ENCODE assay signal across 26 cellular contexts in the genomic region with DNA sequence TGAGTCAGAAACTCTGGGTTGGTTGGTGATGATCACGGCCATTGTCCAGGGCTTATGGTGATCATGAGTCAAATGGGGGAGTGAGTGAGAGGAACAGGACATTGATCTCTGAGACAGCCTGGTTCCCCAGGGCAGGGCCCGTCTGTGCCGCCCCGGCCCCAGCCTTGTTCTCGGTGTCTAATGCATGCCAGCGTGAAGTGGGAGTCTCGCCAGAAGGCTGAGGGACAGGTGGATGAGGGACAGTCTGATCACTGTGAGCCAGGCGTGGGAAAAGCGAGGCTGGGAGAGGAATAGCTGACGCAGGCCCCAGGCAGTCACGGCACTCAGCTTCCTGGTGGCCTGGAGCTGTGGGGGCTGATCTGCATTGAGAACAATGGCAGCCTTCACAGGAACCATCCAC.
DNase-seq lines count a peak whose midpoint lies in the region; ATAC-seq and TF ChIP-seq lines count a peak whose summit lies in the region.
"Had no signal": no experiment of that assay in that cellular context is flagged by ENCODE, and none has a peak within 500 bp of the region (broad histone marks: within the 10 kb centered on the region; RNA-seq: fewer than 3 reads in every experiment).

No MANE protein-coding gene starts in this region.

- no peak overlapping the region for H3K27ac Mint-ChIP-seq in endodermal cell
- H3K27ac Mint-ChIP-seq in activated T-cell treated with anti-CD3 and anti-CD28 coated beads, Interleukin-2, amount 50 U/mL, for 72 hours, result no peak overlapping the region
- H3K27ac Mint-ChIP-seq: activated naive CD8-positive, alpha-beta T cell; B cell; naive thymus-derived CD4-positive, alpha-beta T cell had no signal

- DNase-seq in AG20443 (ENCODE audit: low spot score) (peak; percentile 7), H7 (peak; percentile 62), endodermal cell (peak; percentile 41), psoas muscle (no peak)
- no peak for DNase-seq in effector CD4-positive, alpha-beta T cell
- DNase-seq in NK-92 treated with Interleukin-12 subunit alpha and Interleukin-12 subunit beta, amount 100 ng/mL, for 24 hours (lab: John Stamatoyannopoulos, UW), result no peak
- no peak for DNase-seq in activated T-cell treated with anti-CD3 and anti-CD28 coated beads, Interleukin-2, amount 50 U/mL, for 72 hours
- DNase-seq: activated CD4-positive, alpha-beta T cell treated with anti-CD3 and anti-CD28 coated beads, Interleukin-2, amount 50 U/mL, for 4 hours; foreskin fibroblast; HCEC 1CT; KG1; kidney; MG63; NCI-H1417; NCI-H2081 treated with DMSO at 0.1 percent for 48 hours; NCI-H226; NCI-H526 treated with DMSO at 0.1 percent for 48 hours; PC-3; small intestine; thyroid gland had no signal

- intact Hi-C loops in psoas muscle (cut with DNase I), result no loop called here

- H3K4me1 ChIP-seq in endodermal cell (ENCODE audit: control insufficient read depth, insufficient read depth, low read length) (no peaks in the 10 kb centered on the region), psoas muscle (no peaks in the 10 kb centered on the region)
- H3K4me1 ChIP-seq: breast epithelium, esophagus muscularis mucosa, thyroid gland had no signal

- peak overlapping the region; percentile 36 for H3K27ac ChIP-seq in endodermal cell (ENCODE audit: low read depth, low read length)
- H3K27ac ChIP-seq in psoas muscle, result no peak overlapping the region
- H3K27ac ChIP-seq: breast epithelium, esophagus muscularis mucosa, thyroid gland had no signal

- no peaks in the 10 kb centered on the region for H3K36me3 Mint-ChIP-seq in endodermal cell (ENCODE audit: low read depth)
- H3K36me3 Mint-ChIP-seq in activated T-cell treated with anti-CD3 and anti-CD28 coated beads, Interleukin-2, amount 50 U/mL, for 72 hours (ENCODE audit: insufficient read depth in 2 of 2), result no peaks in the 10 kb centered on the region
- H3K36me3 Mint-ChIP-seq: activated naive CD8-positive, alpha-beta T cell had no signal

- H3K36me3 ChIP-seq in H7 (replicated peaks; ENCODE audit: control insufficient read depth, insufficient read depth, low read length), result no peaks in the 10 kb centered on the region
- no peaks in the 10 kb centered on the region for H3K36me3 ChIP-seq in endodermal cell (ENCODE audit: control insufficient read depth, insufficient read depth, low read length)
- no peaks in the 10 kb centered on the region for H3K36me3 ChIP-seq in psoas muscle (ENCODE audit: insufficient read depth in 1 of 2, low read depth in 1 of 2)
- H3K36me3 ChIP-seq: breast epithelium, esophagus muscularis mucosa, MG63, thyroid gland had no signal

- 89 to 90% methylated on average over 5 to 11 of the region's 11 CpGs for WGBS in endodermal cell (ENCODE audit: insufficient coverage in 1 of 2, insufficient read length in 1 of 2), 2 experiments
- 33 to 61% (median 38%) methylated on average over 11 of the region's 11 CpGs for WGBS in psoas muscle, 3 donors

- no peak overlapping the region for H3K4me3 Mint-ChIP-seq in endodermal cell
- H3K4me3 Mint-ChIP-seq in activated T-cell treated with anti-CD3 and anti-CD28 coated beads, Interleukin-2, amount 50 U/mL, for 72 hours, result no peak overlapping the region
- H3K4me3 Mint-ChIP-seq: activated naive CD8-positive, alpha-beta T cell; B cell; naive thymus-derived CD4-positive, alpha-beta T cell had no signal

- H3K9ac ChIP-seq in endodermal cell (ENCODE audit: extremely low read depth, low read length, poor library complexity, severe bottlenecking), result no peak overlapping the region

- ATAC-seq in psoas muscle (peak in 3 of 4 donors; percentile 25 to 40 (median 31)), HG03378 (IDR thresholded peaks at IDR 0.05; ENCODE audit: unreplicated experiment) (no peak)
- no peak for ATAC-seq in activated T-cell treated with anti-CD3 and anti-CD28 coated beads, Interleukin-2, amount 50 U/mL, for 72 hours (replicated peaks in 1 of 2)
- ATAC-seq: PC-3 had no signal

- H3K4me3 ChIP-seq in H7 (ENCODE audit: insufficient read depth, low read depth, low read length), result no peak overlapping the region
- no peak overlapping the region for H3K4me3 ChIP-seq in endodermal cell (ENCODE audit: low read length)
- no peak overlapping the region for H3K4me3 ChIP-seq in psoas muscle
- H3K4me3 ChIP-seq: breast epithelium, esophagus muscularis mucosa, MG63, thyroid gland had no signal

- no peaks in the 10 kb centered on the region for H3K4me1 Mint-ChIP-seq in endodermal cell
- no peaks in the 10 kb centered on the region for H3K4me1 Mint-ChIP-seq in activated T-cell treated with anti-CD3 and anti-CD28 coated beads, Interleukin-2, amount 50 U/mL, for 72 hours (ENCODE audit: low read depth)
- H3K4me1 Mint-ChIP-seq: B cell had no signal

- peaks cover 5% of the 10 kb centered on the region for H3K9me3 Mint-ChIP-seq in endodermal cell
- H3K9me3 Mint-ChIP-seq in activated T-cell treated with anti-CD3 and anti-CD28 coated beads, Interleukin-2, amount 50 U/mL, for 72 hours, result no peaks in the 10 kb centered on the region
- H3K9me3 Mint-ChIP-seq: naive thymus-derived CD4-positive, alpha-beta T cell had no signal

- H3K9me3 ChIP-seq in endodermal cell (ENCODE audit: control insufficient read depth, low read length) (no peaks in the 10 kb centered on the region), psoas muscle (no peaks in the 10 kb centered on the region)
- H3K9me3 ChIP-seq: breast epithelium, esophagus muscularis mucosa, MG63, thyroid gland had no signal

- H3K27me3 ChIP-seq in H7 (ENCODE audit: control insufficient read depth, insufficient read depth, low read length) (no peaks in the 10 kb centered on the region), endodermal cell (ENCODE audit: control insufficient read depth, insufficient read depth, low read length, poor library complexity, severe bottlenecking) (no peaks in the 10 kb centered on the region), psoas muscle (ENCODE audit: insufficient read depth in 3 of 3, low read length in 2 of 3) (no peaks in the 10 kb centered on the region)
- H3K27me3 ChIP-seq: MG63, thyroid gland had no signal

- TF ChIP-seq CTCF in endodermal cell (conservative IDR thresholded peaks at IDR 0.05) (no peak), psoas muscle (IDR thresholded peaks at IDR 0.05) (no peak)

- H3K27me3 Mint-ChIP-seq in endodermal cell (ENCODE audit: insufficient read depth), result no peaks in the 10 kb centered on the region
- H3K27me3 Mint-ChIP-seq in activated T-cell treated with anti-CD3 and anti-CD28 coated beads, Interleukin-2, amount 50 U/mL, for 72 hours (ENCODE audit: low read depth), result peaks cover 7% of the 10 kb centered on the region
- H3K27me3 Mint-ChIP-seq: activated naive CD8-positive, alpha-beta T cell had no signal

Comparison
In these comparisons a context has a peak if more than half of its experiments do, and no peak if none do; other contexts are left out.
1. DNase-seq: peak in AG20443 (single experiment), H7 (single experiment) and endodermal cell (single experiment); none in psoas muscle (0 of 2), effector CD4-positive, alpha-beta T cell (single experiment), NK-92 treated with Interleukin-12 subunit alpha and Interleukin-12 subunit beta, amount 100 ng/mL, for 24 hours (single experiment) and activated T-cell treated with anti-CD3 and anti-CD28 coated beads, Interleukin-2, amount 50 U/mL, for 72 hours (0 of 2).
2. ATAC-seq: peak in psoas muscle (3 of 4); none in HG03378 (single experiment) and activated T-cell treated with anti-CD3 and anti-CD28 coated beads, Interleukin-2, amount 50 U/mL, for 72 hours (0 of 2).